8 cellular contexts compared by ENCODE assay signal in the genomic region with DNA sequence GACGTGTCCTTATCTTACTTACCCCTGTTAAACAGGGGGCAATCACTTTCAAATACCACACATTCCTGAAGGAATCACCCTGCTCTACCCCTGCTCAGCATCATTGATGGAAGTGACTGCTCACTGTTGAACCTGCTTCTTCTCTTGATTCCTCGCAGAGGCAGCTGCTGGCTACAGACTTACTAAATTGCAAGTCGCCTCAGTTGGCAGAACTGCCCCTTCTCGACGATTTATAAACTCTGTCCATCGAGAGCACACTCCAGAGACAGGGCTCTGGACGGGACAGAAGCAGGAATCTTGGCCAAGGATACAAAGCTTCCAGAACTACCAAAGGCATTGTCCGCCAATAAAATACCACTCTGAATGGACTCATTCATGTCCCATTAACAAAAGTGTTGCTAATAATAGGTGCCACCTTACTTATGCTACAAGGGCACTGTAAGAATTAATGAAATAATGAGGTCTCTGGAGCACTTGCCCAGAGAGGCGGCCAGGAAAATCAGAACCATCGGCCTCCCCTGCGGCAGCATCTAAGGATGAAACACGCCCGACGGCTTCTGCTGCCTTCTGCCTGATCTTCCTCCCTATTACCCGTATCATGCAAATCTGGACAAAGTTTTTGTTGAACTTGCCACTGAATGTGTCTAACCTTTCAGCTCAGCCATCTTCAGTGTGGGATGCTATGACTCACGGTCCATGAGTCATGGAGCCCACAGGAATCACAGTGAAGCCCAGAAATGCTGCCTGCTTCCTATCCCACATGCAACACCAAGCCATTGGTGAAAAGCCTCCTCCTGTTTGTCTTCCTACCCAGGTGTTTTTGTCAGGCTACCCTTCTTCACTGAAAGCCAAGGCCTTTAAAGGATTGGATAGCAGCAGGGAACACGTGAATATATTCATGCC.
A peak's percentile ranks its signal among the peaks of the same experiment; 100 is the strongest.
DNase-seq lines count a peak whose midpoint lies in the region; ATAC-seq, FAIRE-seq and TF ChIP-seq lines count a peak whose summit lies in the region.

No MANE protein-coding gene starts in this region.

- TF ChIP-seq EP300 in transverse colon (IDR thresholded peaks at IDR 0.05; ENCODE audit: low read depth), result no peak

- H2BK15ac ChIP-seq in neuronal stem cell (ENCODE audit: low read length), result no peak overlapping the region

- in situ Hi-C loops in transverse colon (cut with MboI; ENCODE audit: low pct_ligation_motif_present in 1 of 4, low pct_unique_long_range_greater_than_20kb in 1 of 4, low sequenced_read_pairs in 3 of 4), result no loop called here

- H3K9me3 ChIP-seq in PC-9 (ENCODE audit: insufficient read depth, low read depth) (no peaks in the 10 kb centered on the region), endodermal cell (ENCODE audit: control insufficient read depth, low read length) (peaks cover 7% of the 10 kb centered on the region), neuronal stem cell (replicated peaks in 1 of 2; ENCODE audit: control insufficient read depth in 2 of 2, insufficient read depth in 1 of 2, low read depth in 1 of 2, low read length in 2 of 2) (no peaks in the 10 kb centered on the region), transverse colon (no peaks in the 10 kb centered on the region)

- peaks cover 28% of the 10 kb centered on the region for H3K79me2 ChIP-seq in PC-9 (ENCODE audit: low read depth)

- H3K4me3 Mint-ChIP-seq in endodermal cell, result no peak overlapping the region

- 76 to 79% methylated on average over 14 to 17 of the region's 17 CpGs for WGBS in endodermal cell (ENCODE audit: insufficient coverage in 1 of 2, insufficient read length in 1 of 2), 2 experiments
- WGBS in neuronal stem cell (ENCODE audit: extremely low coverage in 2 of 2, insufficient read length in 2 of 2, insufficient replicate concordance in 1 of 2), 2 donors, result no CpG with 5 or more reads among the region's 17 CpGs
- WGBS in transverse colon (ENCODE audit: low coverage in 1 of 2), 2 donors, result 57 to 71% methylated on average over 3 to 17 of the region's 17 CpGs

- H3K27me3 Mint-ChIP-seq in endodermal cell (ENCODE audit: insufficient read depth), result no peaks in the 10 kb centered on the region

- H3K9me3 Mint-ChIP-seq in endodermal cell, result peaks cover 7% of the 10 kb centered on the region

- no peaks in the 10 kb centered on the region for H3K9me2 ChIP-seq in PC-9 (ENCODE audit: insufficient read depth)

- intact Hi-C loops in PC-9 (cut with micrococcal nuclease; ENCODE audit: unreplicated experiment), result loop anchor here (5.0 kb wide), 1 partner anchor 247 kb away; no protein-coding TSS in a partner anchor
- intact Hi-C loops in transverse colon (cut with DNase I; ENCODE audit: low total_unique reads), result no loop called here

- no peaks in the 10 kb centered on the region for H3K79me1 ChIP-seq in neuronal stem cell (ENCODE audit: low read depth, low read length)

- H3K36me3 ChIP-seq in PC-9 (ENCODE audit: low read depth) (no peaks in the 10 kb centered on the region), endodermal cell (ENCODE audit: control insufficient read depth, insufficient read depth, low read length) (peaks cover 4% of the 10 kb centered on the region), neuronal stem cell (replicated peaks in 1 of 2; ENCODE audit: control insufficient read depth in 2 of 2, insufficient read depth in 2 of 2, low read length in 2 of 2) (no peaks in the 10 kb centered on the region), transverse colon (no peaks in the 10 kb centered on the region)

- H3K4me1 Mint-ChIP-seq in endodermal cell, result peaks cover 35% of the 10 kb centered on the region

- TF ChIP-seq CTCF in PC-9 (conservative IDR thresholded peaks at IDR 0.05) (no peak), endodermal cell (conservative IDR thresholded peaks at IDR 0.05) (no peak), transverse colon (IDR thresholded peaks at IDR 0.05) (no peak)

- H3K27me3 ChIP-seq in PC-9 (ENCODE audit: insufficient read depth, low read depth), result no peaks in the 10 kb centered on the region
- no peaks in the 10 kb centered on the region for H3K27me3 ChIP-seq in endodermal cell (ENCODE audit: control insufficient read depth, insufficient read depth, low read length, poor library complexity, severe bottlenecking)
- no peaks in the 10 kb centered on the region for H3K27me3 ChIP-seq in neuronal stem cell (ENCODE audit: control insufficient read depth in 3 of 3, insufficient read depth in 3 of 3, low read depth in 1 of 3, low read length in 3 of 3)
- no peaks in the 10 kb centered on the region for H3K27me3 ChIP-seq in transverse colon

- peaks cover 13% of the 10 kb centered on the region for H3K36me3 Mint-ChIP-seq in endodermal cell (ENCODE audit: low read depth)

- H2BK120ac ChIP-seq in neuronal stem cell (ENCODE audit: low read depth, low read length), result no peak overlapping the region

- BruUV-seq in PC-9 (replicated peaks; lab: Mats Ljungman, UMichigan), result no TSS peak

- no peak overlapping the region for H4K8ac ChIP-seq in neuronal stem cell (ENCODE audit: low read depth, low read length)

- H3K4ac ChIP-seq in neuronal stem cell (ENCODE audit: low read length), result no peak overlapping the region

- no peak overlapping the region for H3K9ac ChIP-seq in endodermal cell (ENCODE audit: extremely low read depth, low read length, poor library complexity, severe bottlenecking)
- H3K9ac ChIP-seq in neuronal stem cell (ENCODE audit: low read depth, low read length, poor library complexity), result no peak overlapping the region

- H3K27ac ChIP-seq in PC-9 (peak overlapping the region; percentile 21; the same call in 1 of the 2 replicates), endodermal cell (ENCODE audit: low read depth, low read length) (no peak overlapping the region), neuronal stem cell (replicated peaks; ENCODE audit: low read length) (peak overlapping the region; percentile 37), transverse colon (peak overlapping the region in 3 of 4 donors; percentile 64 to 70 (median 68))

- DNase-seq in Daoy (ENCODE audit: low read depth), result peak; percentile 90
- peak; percentile 78 to 88 for DNase-seq in PC-9
- peak; percentile 75 for DNase-seq in endodermal cell
- no peak for DNase-seq in neuronal stem cell (ENCODE audit: low spot score)
- DNase-seq in transverse colon, result no peak
- DNase-seq in GM12891 (ENCODE audit: insufficient read length, low spot score), result no peak
- no peak for DNase-seq in NCI-H128 (lab: John Stamatoyannopoulos, UW; ENCODE audit: unreplicated experiment)

- CTCF ChIA-PET in PC-9 (lab: Charles Lee), result no interaction called here

- peak overlapping the region; percentile 88 for H3K27ac Mint-ChIP-seq in endodermal cell

- H2BK5ac ChIP-seq in neuronal stem cell (ENCODE audit: low read length), result no peak overlapping the region

- H3K23ac ChIP-seq in neuronal stem cell (ENCODE audit: low read depth, low read length, poor library complexity), result no peak overlapping the region

- no peaks in the 10 kb centered on the region for H4K20me1 ChIP-seq in PC-9 (ENCODE audit: insufficient read depth)

- H2AK5ac ChIP-seq in neuronal stem cell (ENCODE audit: low read depth, low read length), result no peak overlapping the region

- ATAC-seq in GM21515 (IDR thresholded peaks at IDR 0.05; ENCODE audit: unreplicated experiment), result no peak

- TF ChIP-seq POLR2A in transverse colon (IDR thresholded peaks at IDR 0.05) (no peak), GM12891 (IDR thresholded peaks at IDR 0.05; ENCODE audit: low read depth, low read length) (no peak)

- POLR2A ChIA-PET in PC-9 (lab: Charles Lee; ENCODE audit: unreplicated experiment), result no interaction called here

- no peak overlapping the region for H3K4me3 ChIP-seq in PC-9
- H3K4me3 ChIP-seq in endodermal cell (ENCODE audit: low read length), result no peak overlapping the region
- peak overlapping the region in 1 of 2 donors; percentile 41 for H3K4me3 ChIP-seq in neuronal stem cell (ENCODE audit: low read length in 2 of 2)
- no peak overlapping the region for H3K4me3 ChIP-seq in transverse colon

- no peak overlapping the region for H3K18ac ChIP-seq in neuronal stem cell (ENCODE audit: low read length)

- H3F3A ChIP-seq in PC-9 (ENCODE audit: insufficient read depth, low read depth), result no peaks in the 10 kb centered on the region

- FAIRE-seq in GM12891 (lab: Jason Lieb, UNC), result no peak

- no peak overlapping the region for H2BK12ac ChIP-seq in neuronal stem cell (ENCODE audit: low read length)

- H2AFZ ChIP-seq in PC-9 (no peak overlapping the region), neuronal stem cell (ENCODE audit: low read length) (no peak overlapping the region)

- H4K91ac ChIP-seq in neuronal stem cell (ENCODE audit: low read depth, low read length, poor library complexity), result no peak overlapping the region

- H3K4me1 ChIP-seq in PC-9 (replicated peaks; ENCODE audit: insufficient read depth) (peaks cover 13% of the 10 kb centered on the region), endodermal cell (ENCODE audit: control insufficient read depth, insufficient read depth, low read length) (peaks cover 23% of the 10 kb centered on the region), neuronal stem cell (ENCODE audit: control insufficient read depth in 2 of 2, insufficient read depth in 1 of 2, low read depth in 1 of 2, low read length in 2 of 2) (peaks cover 13 to 23% of the 10 kb centered on the region in 2 donors), transverse colon (peaks cover 0 to 16% (median 5%) of the 10 kb centered on the region in 4 donors)

- H3K14ac ChIP-seq in neuronal stem cell (ENCODE audit: low read length), result no peak overlapping the region

- H3K4me2 ChIP-seq in PC-9, result peak overlapping the region; percentile 52
- no peak overlapping the region for H3K4me2 ChIP-seq in neuronal stem cell (ENCODE audit: insufficient read depth, low read length, poor library complexity, severe bottlenecking)

TF ChIP-seq in GM12891, 5 proteins besides CTCF, POLR2A, EP300 and RAD21:
- TF ChIP-seq PAX5 (IDR thresholded peaks at IDR 0.05; ENCODE audit: insufficient read depth, low read length, severe bottlenecking), result no peak
- TF ChIP-seq TAF1 (IDR thresholded peaks at IDR 0.05; ENCODE audit: low read depth, low read length), result no peak
- no peak for TF ChIP-seq POU2F2 (IDR thresholded peaks at IDR 0.05; ENCODE audit: low read depth, low read length)
- TF ChIP-seq SPI1 (IDR thresholded peaks at IDR 0.05; ENCODE audit: low read depth, low read length), result no peak
- TF ChIP-seq POLR2AphosphoS5 (IDR thresholded peaks at IDR 0.05; ENCODE audit: low read depth, low read length), result no peak
TF ChIP-seq in GM12891: peak in this region for 0.

Comparison
In these comparisons a context has a peak if more than half of its experiments do, and no peak if none do; other contexts are left out.
1. DNase-seq: peak in Daoy (single experiment), PC-9 (2 of 2) and endodermal cell (single experiment); none in neuronal stem cell (single experiment), transverse colon (single experiment), GM12891 (single experiment) and NCI-H128 (single experiment).